In the genomic region with DNA sequence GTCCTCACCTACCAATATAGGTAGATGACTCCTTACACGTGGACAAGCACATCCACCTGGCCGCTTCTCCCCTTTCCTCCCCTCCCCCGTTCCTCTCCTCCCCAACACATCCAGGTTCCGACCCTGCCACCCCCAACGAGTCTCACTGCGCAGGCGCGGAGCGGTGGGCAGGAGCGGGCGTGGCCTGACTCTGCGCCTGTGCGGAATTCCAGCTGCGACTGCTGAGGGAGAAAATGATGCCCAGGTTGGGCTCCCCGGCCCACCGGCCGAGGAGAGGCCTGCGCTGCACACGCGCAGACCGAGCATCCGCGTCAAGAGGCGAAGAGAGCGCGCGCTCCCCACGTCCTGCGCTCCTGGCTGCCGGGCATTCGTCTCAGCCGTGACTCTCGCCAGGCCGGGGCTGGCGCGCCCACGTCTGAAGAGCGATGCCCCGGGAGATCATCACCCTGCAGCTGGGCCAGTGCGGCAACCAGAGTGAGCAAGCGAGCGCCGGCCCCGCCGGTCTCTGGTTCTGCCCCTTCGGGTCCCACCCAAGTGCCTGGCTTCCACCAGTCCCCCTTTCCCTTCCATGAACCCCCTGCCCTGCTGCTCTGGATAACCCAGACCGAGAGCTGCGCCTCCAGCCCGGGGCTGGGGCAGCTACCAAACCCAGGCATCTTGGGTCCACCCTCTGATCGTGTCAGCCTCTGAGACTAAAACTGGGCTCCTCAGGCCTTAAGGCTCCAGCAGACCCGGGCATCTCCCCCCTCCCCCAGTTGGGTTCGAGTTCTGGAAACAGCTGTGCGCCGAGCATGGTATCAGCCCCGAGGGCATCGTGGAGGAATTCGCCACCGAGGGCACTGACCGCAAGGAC, we compare ENCODE assay signal across 8 cellular contexts. TPM values are rescaled to one million over a fixed set of nuclear protein-coding genes. Genes with fewer than 3 reads are reported as not detected.
DNase-seq lines count a peak whose midpoint lies in the region; ATAC-seq and TF ChIP-seq lines count a peak whose summit lies in the region.

TSS of gene TUBG2 (plus strand) at position 206 of the 853 bp plus-strand sequence. CDS start at position 426, 220 bp downstream.

- peak within 1 kb of the TSS; percentile 84 to 90 (median 90) for H3K27ac Mint-ChIP-seq in nephron

- TF ChIP-seq CTCF in GM13976 (IDR thresholded peaks at IDR 0.05; ENCODE audit: borderline replicate concordance, control extremely low read depth, extremely low read depth, insufficient read depth, missing control alignments) (no peak), RWPE1 (conservative IDR thresholded peaks at IDR 0.05; ENCODE audit: low read depth) (no peak), nephron (IDR thresholded peaks at IDR 0.05; ENCODE audit: unreplicated experiment in 3 of 3) (no peak), stomach (IDR thresholded peaks at IDR 0.05) (no peak)

- H3K27ac ChIP-seq in Karpas-422 (ENCODE audit: low read length) = peak within 1 kb of the TSS; percentile 30; the same call in 1 of the 2 replicates
- peak within 1 kb of the TSS; percentile 91 for H3K27ac ChIP-seq in RWPE1
- H3K27ac ChIP-seq in stomach = peak within 1 kb of the TSS; percentile 45 to 87 (median 76)

- WGBS in stomach, 5 donors = 1 to 3% (median 2%) methylated on average over 35 to 56 of the region's 59 CpGs

- no peak for ATAC-seq in HG02938 (IDR thresholded peaks at IDR 0.05; ENCODE audit: unreplicated experiment)

- peak within 1 kb of the TSS; percentile 87 for H3K9ac ChIP-seq in Karpas-422 (ENCODE audit: low read length)

- no peaks in the 10 kb centered on the region for H3K9me2 ChIP-seq in Karpas-422 (replicated peaks; ENCODE audit: insufficient read depth, low read length)

- POLR2A ChIA-PET in RWPE1 (lab: Yijun Ruan, JAX; ENCODE audit: low non-redundant PET) = interaction anchor here (0.6 to 1.2 kb wide), 3 partner anchors 13 to 17 kb away, joined by 4 to 6 read pairs (median 5); partner anchors contain the start of gene PLEKHH3

- H3K4me3 ChIP-seq in Karpas-422 (ENCODE audit: low read length) = peak within 1 kb of the TSS; percentile 95
- H3K4me3 ChIP-seq in stomach = peak within 1 kb of the TSS; percentile 54 to 72 (median 58)

- intact Hi-C loops in stomach (cut with DNase I; ENCODE audit: low total_unique reads) = no loop called here

- peaks cover 18% of the 10 kb centered on the region for H3K36me3 Mint-ChIP-seq in nephron (ENCODE audit: low read depth)

- no peaks in the 10 kb centered on the region for H3K27me3 ChIP-seq in Karpas-422 (ENCODE audit: low read length)
- no peaks in the 10 kb centered on the region for H3K27me3 ChIP-seq in stomach

- H3K27me3 Mint-ChIP-seq in nephron (ENCODE audit: low read depth) = peaks cover 4% of the 10 kb centered on the region

- CTCF ChIA-PET in RWPE1 (lab: Yijun Ruan, JAX) = interaction anchor here (1.2 kb wide), 2 partner anchors 41 to 81 kb away, joined by 3 to 5 read pairs; partner anchors contain the start of gene PSMC3IP

- H3K4me1 Mint-ChIP-seq in nephron = peaks cover 26% of the 10 kb centered on the region

- H3K9me3 ChIP-seq in Karpas-422 (ENCODE audit: low read length) (no peaks in the 10 kb centered on the region), stomach (no peaks in the 10 kb centered on the region)

- H2AFZ ChIP-seq in Karpas-422 (ENCODE audit: low read length) = peak within 1 kb of the TSS; percentile 93

- H3K4me3 Mint-ChIP-seq in nephron = peak within 1 kb of the TSS; percentile 91 to 93 (median 92)

- in situ Hi-C loops in GM13976 (cut with MboI; ENCODE audit: low sequenced_read_pairs, unreplicated experiment) = no loop called here

- no peak for TF ChIP-seq POLR2A in stomach (IDR thresholded peaks at IDR 0.05)

- no peaks in the 10 kb centered on the region for H4K20me1 ChIP-seq in Karpas-422 (ENCODE audit: insufficient read depth, low read depth, low read length)

- H3K4me1 ChIP-seq in Karpas-422 (ENCODE audit: low read length) (peaks cover 21% of the 10 kb centered on the region), stomach (peaks cover 11 to 33% (median 26%) of the 10 kb centered on the region in 4 donors)

- H3K36me3 ChIP-seq in Karpas-422 (ENCODE audit: insufficient read depth, low read length) (no peaks in the 10 kb centered on the region), stomach (peaks cover 3 to 35% (median 23%) of the 10 kb centered on the region in 4 donors)

- no peaks in the 10 kb centered on the region for H3K9me3 Mint-ChIP-seq in nephron

- H3K79me2 ChIP-seq in Karpas-422 (ENCODE audit: low read length) = no peaks in the 10 kb centered on the region

- peak within 1 kb of the TSS; percentile 98 for H3K4me2 ChIP-seq in Karpas-422 (ENCODE audit: low read depth, low read length, poor library complexity, severe bottlenecking)

- DNase-seq in GM13976 (ENCODE audit: low spot score) = peak; percentile 91
- peak; percentile 97 for DNase-seq in Karpas-422
- DNase-seq in RWPE1 (ENCODE audit: low spot score) = peak; percentile 96
- peak; percentile 61 for DNase-seq in activated gamma-delta T cell treated with Interleukin-2 at 50 U/mL for 16 hours
- peak; percentile 80 for DNase-seq in fibroblast of the conjunctiva (ENCODE audit: low read depth)
- DNase-seq in stomach = peak; percentile 84

- TF ChIP-seq EP300 in stomach (IDR thresholded peaks at IDR 0.05) = no peak

RNA-seq across cellular contexts. Expression of gene TUBG2, which starts in this region (rescaled TPM):
- 15.3 and 17.5 TPM in 2 replicates for total RNA-seq in Karpas-422 (2014; rRNA removed; shearing (Covaris generic); ENCODE audit: low replicate concordance)
- total RNA-seq in stomach = 100 to 1,000 TPM in 2 of 5 donors, 10 to 100 TPM in 2, 1 to 10 TPM in 1; 4.3 to 181 (median 15.8) TPM
- polyA plus RNA-seq in stomach = 10 to 100 TPM; 13.3 to 17.1 (median 15.9) TPM

Comparison
In these comparisons a context has a peak if more than half of its experiments do, and no peak if none do; other contexts are left out.
1. H3K27ac ChIP-seq: peak in every context shown above with its lines; median percentile 91 in RWPE1; 76 in stomach; 30 in Karpas-422.